25 cellular contexts compared by ENCODE assay signal in the genomic region with DNA sequence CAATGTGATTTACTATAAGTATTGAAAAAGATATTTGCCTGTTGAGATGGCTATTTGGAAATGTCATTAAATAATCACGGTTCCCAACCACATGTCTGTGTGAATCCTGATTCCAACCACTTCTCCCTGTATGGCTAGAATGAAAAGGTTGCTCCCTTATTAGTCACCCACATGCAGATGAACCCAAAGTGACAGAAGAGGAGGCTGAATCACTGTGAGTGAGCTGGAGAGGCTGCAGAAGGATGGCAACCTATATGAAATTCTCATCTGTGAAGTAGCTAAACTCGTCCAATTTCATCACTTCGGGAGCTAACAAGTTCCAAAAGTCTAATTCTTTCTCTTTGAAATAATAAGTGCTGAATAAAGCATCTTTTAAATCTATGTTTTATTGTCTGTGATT.
DNase-seq lines count a peak whose midpoint lies in the region; TF ChIP-seq lines count a peak whose summit lies in the region.
"Had no signal": no experiment of that assay in that cellular context is flagged by ENCODE, and none has a peak within 500 bp of the region (broad histone marks: within the 10 kb centered on the region; RNA-seq: fewer than 3 reads in every experiment).

No MANE protein-coding gene starts in this region.

- no peak overlapping the region for H3K4me3 Mint-ChIP-seq in activated naive CD4-positive, alpha-beta T cell treated with anti-CD3 and anti-CD28 coated beads, Interleukin-2, amount 10 ng/mL, durations not matched to agents 7 days and 5 days
- H3K4me3 Mint-ChIP-seq: stimulated activated naive CD8-positive, alpha-beta T cell treated with anti-CD3 and anti-CD28 coated beads, Interleukin-15, Interleukin-2, amounts not matched to agents 100 ng/mL and 50 ng/mL, for 24 hours had no signal

- CTCF ChIA-PET in RWPE1 (lab: Yijun Ruan, JAX) = no interaction called here
- CTCF ChIA-PET in activated naive CD4-positive, alpha-beta T cell treated with anti-CD3 and anti-CD28 coated beads, Interleukin-2, amount 10 ng/mL, durations not matched to agents 7 days and 5 days (lab: Charles Lee) = no interaction called here

- POLR2A ChIA-PET in RWPE1 (lab: Yijun Ruan, JAX; ENCODE audit: low non-redundant PET) = no interaction called here

- H4K20me1 ChIP-seq in fibroblast of lung (ENCODE audit: control insufficient read depth, extremely low read depth, insufficient read depth, low read length) = no peaks in the 10 kb centered on the region

- no peaks in the 10 kb centered on the region for H3K27me3 Mint-ChIP-seq in activated naive CD4-positive, alpha-beta T cell treated with anti-CD3 and anti-CD28 coated beads, Interleukin-2, amount 10 ng/mL, durations not matched to agents 7 days and 5 days
- H3K27me3 Mint-ChIP-seq: stimulated activated naive CD8-positive, alpha-beta T cell treated with anti-CD3 and anti-CD28 coated beads, Interleukin-15, Interleukin-2, amounts not matched to agents 100 ng/mL and 50 ng/mL, for 24 hours had no signal

- no peak overlapping the region for H3K27ac Mint-ChIP-seq in activated naive CD4-positive, alpha-beta T cell treated with anti-CD3 and anti-CD28 coated beads, Interleukin-2, amount 10 ng/mL, durations not matched to agents 7 days and 5 days
- H3K27ac Mint-ChIP-seq: stimulated activated naive CD8-positive, alpha-beta T cell treated with anti-CD3 and anti-CD28 coated beads, Interleukin-15, Interleukin-2, amounts not matched to agents 100 ng/mL and 50 ng/mL, for 24 hours had no signal

- no peaks in the 10 kb centered on the region for H3K4me1 ChIP-seq in fibroblast of lung (ENCODE audit: control insufficient read depth, extremely low read depth, insufficient read depth, low read length)
- H3K4me1 ChIP-seq: BE2C, Caco-2, gastroesophageal sphincter, psoas muscle, tibial artery had no signal

- no peaks in the 10 kb centered on the region for H3K27me3 ChIP-seq in fibroblast of lung (ENCODE audit: control insufficient read depth, insufficient read depth, low read length)
- H3K27me3 ChIP-seq: BE2C, dorsolateral prefrontal cortex, gastroesophageal sphincter, MG63, tibial artery had no signal

- no peaks in the 10 kb centered on the region for H3K79me2 ChIP-seq in fibroblast of lung (ENCODE audit: control insufficient read depth, insufficient read depth, low read length)

- TF ChIP-seq CTCF in RWPE1 (conservative IDR thresholded peaks at IDR 0.05; ENCODE audit: low read depth) (no peak), fibroblast of lung (conservative IDR thresholded peaks at IDR 0.05 in 1 of 2, IDR thresholded peaks at IDR 0.05 in 1 of 2; ENCODE audit: low read depth in 1 of 2, low read length in 2 of 2) (no peak)

- H3K36me3 ChIP-seq in fibroblast of lung (ENCODE audit: control insufficient read depth, insufficient read depth, low read length) = no peaks in the 10 kb centered on the region
- H3K36me3 ChIP-seq: BE2C, MG63 had no signal

- H3K27ac ChIP-seq in RWPE1 (no peak overlapping the region), fibroblast of lung (ENCODE audit: insufficient read depth, low read length) (no peak overlapping the region)
- H3K27ac ChIP-seq: dorsolateral prefrontal cortex, gastroesophageal sphincter, psoas muscle, tibial artery had no signal

- no peak overlapping the region for H3K9ac ChIP-seq in fibroblast of lung (ENCODE audit: insufficient read depth, low read length)

- H3K9me3 ChIP-seq in fibroblast of lung (ENCODE audit: control insufficient read depth, insufficient read depth, low read depth, low read length) = no peaks in the 10 kb centered on the region
- H3K9me3 ChIP-seq: BE2C, Caco-2, gastroesophageal sphincter, MG63, psoas muscle, tibial artery had no signal

- no peak overlapping the region for H3K4me2 ChIP-seq in fibroblast of lung (ENCODE audit: extremely low read depth, insufficient read depth, low read length)
- H3K4me2 ChIP-seq: smooth muscle cell had no signal

- H3K9me3 Mint-ChIP-seq in activated naive CD4-positive, alpha-beta T cell treated with anti-CD3 and anti-CD28 coated beads, Interleukin-2, amount 10 ng/mL, durations not matched to agents 7 days and 5 days = peaks cover 7% of the 10 kb centered on the region

- peak; percentile 46 for DNase-seq in HCEC 1CT
- DNase-seq in RWPE1 (ENCODE audit: low spot score) = peak; percentile 0
- peak; percentile 39 to 40 for DNase-seq in fibroblast of lung (ENCODE audit: low read depth in 2 of 2)
- DNase-seq in stromal cell of bone marrow (ENCODE audit: low read depth) = peak; percentile 21
- no peak for DNase-seq in activated naive CD4-positive, alpha-beta T cell treated with anti-CD3 and anti-CD28 coated beads, Interleukin-2, amount 10 ng/mL, durations not matched to agents 7 days and 5 days
- no peak for DNase-seq in NCI-H345 (lab: John Stamatoyannopoulos, UW)
- no peak for DNase-seq in stimulated activated CD4-positive, alpha-beta T cell treated with anti-CD3 and anti-CD28 coated beads, Interleukin-15, amount 100 ng/mL, for 24 hours
- DNase-seq: activated naive CD4-positive, alpha-beta T cell; activated T-cell treated with anti-CD3 and anti-CD28 coated beads, Interleukin-2, amount 50 U/mL, for 1 hour; amygdala; BE2C; Caco-2; DND-41; dorsolateral prefrontal cortex; kidney; MG63; NCI-H1417; NCI-H524; psoas muscle; stimulated activated CD4-positive, alpha-beta T cell treated with anti-CD3 and anti-CD28 coated beads, Interleukin-4, amount 100 ng/mL, for 24 hours; tibial artery had no signal

- no peaks in the 10 kb centered on the region for H3K36me3 Mint-ChIP-seq in activated naive CD4-positive, alpha-beta T cell treated with anti-CD3 and anti-CD28 coated beads, Interleukin-2, amount 10 ng/mL, durations not matched to agents 7 days and 5 days

- no peaks in the 10 kb centered on the region for H3K4me1 Mint-ChIP-seq in activated naive CD4-positive, alpha-beta T cell treated with anti-CD3 and anti-CD28 coated beads, Interleukin-2, amount 10 ng/mL, durations not matched to agents 7 days and 5 days

- no peak overlapping the region for H2AFZ ChIP-seq in fibroblast of lung (ENCODE audit: low read length)

- no peak overlapping the region for H3K4me3 ChIP-seq in fibroblast of lung (replicated peaks in 1 of 4; ENCODE audit: control extremely low read depth in 1 of 4, insufficient read depth in 1 of 4, low read depth in 3 of 4, low read length in 4 of 4)
- H3K4me3 ChIP-seq: dorsolateral prefrontal cortex, gastroesophageal sphincter, lung, MG63, psoas muscle, smooth muscle cell, tibial artery had no signal

Comparison
In these comparisons a context has a peak if more than half of its experiments do, and no peak if none do; other contexts are left out.
1. DNase-seq: peak in HCEC 1CT (single experiment), RWPE1 (single experiment), fibroblast of lung (2 of 2) and stromal cell of bone marrow (single experiment); none in activated naive CD4-positive, alpha-beta T cell treated with anti-CD3 and anti-CD28 coated beads, Interleukin-2, amount 10 ng/mL, durations not matched to agents 7 days and 5 days (single experiment), NCI-H345 (single experiment) and stimulated activated CD4-positive, alpha-beta T cell treated with anti-CD3 and anti-CD28 coated beads, Interleukin-15, amount 100 ng/mL, for 24 hours (single experiment).